In the genomic region with DNA sequence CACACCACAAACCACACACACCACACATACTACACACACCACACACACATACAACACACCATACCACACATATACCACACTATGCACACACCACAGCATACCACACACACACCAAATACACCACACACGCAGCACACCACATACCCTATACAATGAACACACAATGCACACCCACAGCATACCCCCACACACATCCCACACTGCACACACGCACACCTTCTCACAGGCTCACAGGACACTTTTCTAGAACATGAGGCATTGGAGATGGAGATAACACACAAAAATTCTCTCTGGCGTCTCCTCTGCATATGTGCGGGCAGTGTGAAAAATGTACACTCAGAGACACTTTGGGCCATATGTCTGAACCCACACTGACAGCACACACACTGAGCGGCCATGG, we compare ENCODE assay signal across 17 cellular contexts.
DNase-seq lines count a peak whose midpoint lies in the region; ATAC-seq and TF ChIP-seq lines count a peak whose summit lies in the region.
"Had no signal": no experiment of that assay in that cellular context is flagged by ENCODE, and none has a peak within 500 bp of the region (broad histone marks: within the 10 kb centered on the region; RNA-seq: fewer than 3 reads in every experiment).

No MANE protein-coding gene starts in this region.

- no peak overlapping the region for H3K4ac ChIP-seq in IMR-90 (ENCODE audit: low read depth, low read length)

- H2AFZ ChIP-seq in IMR-90 (replicated peaks; ENCODE audit: low read length, poor library complexity): peak overlapping the region; percentile 5

- no peak overlapping the region for H3K9ac ChIP-seq in IMR-90 (ENCODE audit: low read depth, low read length)

- peak overlapping the region; percentile 95 for H2BK5ac ChIP-seq in IMR-90 (ENCODE audit: low read depth, low read length, poor library complexity, severe bottlenecking)

- no TSS peak for BruUV-seq in IMR-90 (replicated peaks; lab: Mats Ljungman, UMichigan)

- no peak for TF ChIP-seq CTCF in IMR-90 (conservative IDR thresholded peaks at IDR 0.05; ENCODE audit: low read depth, low read length)
- no peak for TF ChIP-seq CTCF in spleen (IDR thresholded peaks at IDR 0.05 in 8 of 11, conservative IDR thresholded peaks at IDR 0.05 in 3 of 11)
- no peak for TF ChIP-seq CTCF in breast epithelium (IDR thresholded peaks at IDR 0.05)

- peak; percentile 8 to 12 for ATAC-seq in activated T-cell treated with anti-CD3 and anti-CD28 coated beads, Interleukin-2, amount 50 U/mL, for 72 hours (replicated peaks in 1 of 2)
- ATAC-seq in IMR-90 (ENCODE audit: low read depth) (no peak), HG02981 (IDR thresholded peaks at IDR 0.05; ENCODE audit: unreplicated experiment) (no peak)
- ATAC-seq: A549 had no signal

- TF ChIP-seq POLR2A in IMR-90 (IDR thresholded peaks at IDR 0.05; ENCODE audit: low read depth, low read length) (no peak), spleen (IDR thresholded peaks at IDR 0.05) (no peak), breast epithelium (IDR thresholded peaks at IDR 0.05) (no peak)

- H3K79me1 ChIP-seq in IMR-90 (ENCODE audit: low read depth in 1 of 2, low read length in 2 of 2): no peaks in the 10 kb centered on the region

- H3K27ac ChIP-seq in IMR-90 (ENCODE audit: insufficient read depth, low read length) (no peak overlapping the region), spleen (no peak overlapping the region), breast epithelium (no peak overlapping the region)
- H3K27ac ChIP-seq: A549 had no signal

- POLR2A ChIA-PET in IMR-90 (lab: Charles Lee; ENCODE audit: unreplicated experiment): no interaction called here

- H2BK120ac ChIP-seq in IMR-90 (ENCODE audit: low read depth, low read length): no peak overlapping the region

- no peaks in the 10 kb centered on the region for H3K36me3 ChIP-seq in IMR-90 (ENCODE audit: control insufficient read depth, insufficient read depth, low read length)
- H3K36me3 ChIP-seq in spleen: no peaks in the 10 kb centered on the region
- H3K36me3 ChIP-seq in breast epithelium: no peaks in the 10 kb centered on the region

- no peaks in the 10 kb centered on the region for H3K4me1 Mint-ChIP-seq in activated T-cell treated with anti-CD3 and anti-CD28 coated beads, Interleukin-2, amount 50 U/mL, for 72 hours (ENCODE audit: low read depth)
- H3K4me1 Mint-ChIP-seq: CD14-positive monocyte had no signal

- no peak overlapping the region for H3K14ac ChIP-seq in IMR-90 (replicated peaks; ENCODE audit: low read depth, low read length)

- no peak overlapping the region for H2AK5ac ChIP-seq in IMR-90 (ENCODE audit: low read depth, low read length)

- H3K27me3 ChIP-seq in IMR-90 (ENCODE audit: control insufficient read depth, insufficient read depth, low read length): no peaks in the 10 kb centered on the region
- H3K27me3 ChIP-seq in spleen (replicated peaks in 1 of 7): no peaks in the 10 kb centered on the region
- no peaks in the 10 kb centered on the region for H3K27me3 ChIP-seq in breast epithelium

- no peak overlapping the region for H4K5ac ChIP-seq in IMR-90 (ENCODE audit: low read depth, low read length)

- intact Hi-C loops in IMR-90 (cut with micrococcal nuclease) (no loop called here), spleen (cut with DNase I; ENCODE audit: low total_unique reads) (no loop called here), breast epithelium (cut with DNase I; ENCODE audit: low total_unique reads) (no loop called here)

- no peaks in the 10 kb centered on the region for H3K36me3 Mint-ChIP-seq in activated T-cell treated with anti-CD3 and anti-CD28 coated beads, Interleukin-2, amount 50 U/mL, for 72 hours (ENCODE audit: insufficient read depth in 2 of 2)
- H3K36me3 Mint-ChIP-seq: CD14-positive monocyte had no signal

- H4K20me1 ChIP-seq in IMR-90 (ENCODE audit: insufficient read depth, low read length): no peaks in the 10 kb centered on the region

- H3K4me3 Mint-ChIP-seq in activated T-cell treated with anti-CD3 and anti-CD28 coated beads, Interleukin-2, amount 50 U/mL, for 72 hours: no peak overlapping the region
- H3K4me3 Mint-ChIP-seq: CD14-positive monocyte had no signal

- H2AK9ac ChIP-seq in IMR-90 (replicated peaks; ENCODE audit: low read depth, low read length, poor library complexity): no peak overlapping the region

- no peak overlapping the region for H4K8ac ChIP-seq in IMR-90 (ENCODE audit: low read depth in 2 of 2, low read length in 2 of 2)

- H3K9me3 ChIP-seq in IMR-90 (ENCODE audit: control insufficient read depth, insufficient read depth, low read length): no peaks in the 10 kb centered on the region
- H3K9me3 ChIP-seq in spleen: no peaks in the 10 kb centered on the region
- H3K9me3 ChIP-seq in breast epithelium: no peaks in the 10 kb centered on the region
- H3K9me3 ChIP-seq: A549 had no signal

- no peak overlapping the region for H3K27ac Mint-ChIP-seq in activated T-cell treated with anti-CD3 and anti-CD28 coated beads, Interleukin-2, amount 50 U/mL, for 72 hours
- H3K27ac Mint-ChIP-seq: CD14-positive monocyte had no signal

- H3K56ac ChIP-seq in IMR-90 (ENCODE audit: extremely low read depth, insufficient read depth, low read length): no peak overlapping the region

- H3K9me1 ChIP-seq in IMR-90 (ENCODE audit: insufficient read depth, low read length): 0 out of 2 replicates have a peak, but pooled peaks cover 10% of the 10 kb centered on the region

- no peak overlapping the region for H2BK20ac ChIP-seq in IMR-90 (ENCODE audit: low read depth, low read length)

- dilution Hi-C loops in IMR-90 (cut with HindIII; ENCODE audit: low sequenced_read_pairs, unreplicated experiment): no loop called here

- H3K23ac ChIP-seq in IMR-90 (ENCODE audit: low read depth, low read length): no peak overlapping the region

- H3K18ac ChIP-seq in IMR-90 (ENCODE audit: low read depth, low read length): no peak overlapping the region

- WGBS in IMR-90 (ENCODE audit: extremely low coverage in 2 of 2, insufficient read length in 1 of 2), 2 experiments: no CpG with 5 or more reads among the region's 5 CpGs
- WGBS in spleen, 5 donors: 84 to 96% (median 94%) methylated on average over 5 of the region's 5 CpGs

- no peaks in the 10 kb centered on the region for H3K9me3 Mint-ChIP-seq in activated T-cell treated with anti-CD3 and anti-CD28 coated beads, Interleukin-2, amount 50 U/mL, for 72 hours
- H3K9me3 Mint-ChIP-seq: CD14-positive monocyte had no signal

- no peak overlapping the region for H4K91ac ChIP-seq in IMR-90 (ENCODE audit: insufficient read depth, low read depth, low read length)

- no peak for TF ChIP-seq RAD21 in IMR-90 (IDR thresholded peaks at IDR 0.05; ENCODE audit: low read length)

- no peak overlapping the region for H3K4me3 ChIP-seq in IMR-90 (ENCODE audit: insufficient read depth, low read depth, low read length)
- H3K4me3 ChIP-seq in spleen: no peak overlapping the region
- no peak overlapping the region for H3K4me3 ChIP-seq in breast epithelium
- H3K4me3 ChIP-seq: A549 had no signal

- in situ Hi-C loops in IMR-90 (cut with MboI; ENCODE audit: low sequenced_read_pairs): no loop called here

- H3K4me2 ChIP-seq in IMR-90 (ENCODE audit: low read depth, low read length): no peak overlapping the region
- H3K4me2 ChIP-seq: A549 had no signal

- no peak for DNase-seq in activated T-cell treated with anti-CD3 and anti-CD28 coated beads, Interleukin-2, amount 50 U/mL, for 72 hours
- DNase-seq in activated T-cell treated with anti-CD3 and anti-CD28 coated beads for 4 hours: no peak
- DNase-seq in IMR-90: no peak
- DNase-seq in islet precursor cell: peak; percentile 35
- peak; percentile 1 for DNase-seq in spleen
- no peak for DNase-seq in breast epithelium (ENCODE audit: low spot score in 2 of 2)
- no peak for DNase-seq in activated CD4-positive, alpha-beta T cell treated with anti-CD3 and anti-CD28 coated beads, Interleukin-2, amount 50 U/mL, for 4 hours
- DNase-seq: GF-D8, NCI-H1092, NCI-H146, NCI-H2081, NCI-H510A treated with DMSO at 0.1 percent for 48 hours, NCI-H82, SHP77 had no signal

- CTCF ChIA-PET in IMR-90 (lab: Yijun Ruan, JAX): no interaction called here

- H3K27me3 Mint-ChIP-seq in activated T-cell treated with anti-CD3 and anti-CD28 coated beads, Interleukin-2, amount 50 U/mL, for 72 hours (ENCODE audit: low read depth): no peaks in the 10 kb centered on the region

- H2BK15ac ChIP-seq in IMR-90 (ENCODE audit: low read depth, low read length): no peak overlapping the region

- no peaks in the 10 kb centered on the region for H3K4me1 ChIP-seq in IMR-90 (ENCODE audit: control insufficient read depth, insufficient read depth, low read length)
- H3K4me1 ChIP-seq in spleen: no peaks in the 10 kb centered on the region
- no peaks in the 10 kb centered on the region for H3K4me1 ChIP-seq in breast epithelium
- H3K4me1 ChIP-seq: A549 had no signal

TF ChIP-seq in IMR-90, 13 proteins besides CTCF, POLR2A, EP300 and RAD21 (continues in another document):
- TF ChIP-seq MXI1 (IDR thresholded peaks at IDR 0.05; ENCODE audit: borderline replicate concordance, low read depth, low read length) (no peak), CEBPB (IDR thresholded peaks at IDR 0.05; ENCODE audit: low read depth, low read length) (no peak), RFX5 (IDR thresholded peaks at IDR 0.05; ENCODE audit: low read depth, low read length) (no peak), MAFK (IDR thresholded peaks at IDR 0.05; ENCODE audit: low read depth, low read length) (no peak), RCOR1 (IDR thresholded peaks at IDR 0.05; ENCODE audit: insufficient replicate concordance, low read length) (no peak), FOS (IDR thresholded peaks at IDR 0.05; ENCODE audit: low read depth, low read length) (no peak), SMC3 (IDR thresholded peaks at IDR 0.05; ENCODE audit: low read depth, low read length) (no peak), BHLHE40 (IDR thresholded peaks at IDR 0.05; ENCODE audit: low read depth, low read length) (no peak), CHD1 (IDR thresholded peaks at IDR 0.05; ENCODE audit: low read depth, low read length) (no peak), NFE2L2 (IDR thresholded peaks at IDR 0.05; ENCODE audit: low read depth, low read length) (no peak)
- TF ChIP-seq, protein P1, sequence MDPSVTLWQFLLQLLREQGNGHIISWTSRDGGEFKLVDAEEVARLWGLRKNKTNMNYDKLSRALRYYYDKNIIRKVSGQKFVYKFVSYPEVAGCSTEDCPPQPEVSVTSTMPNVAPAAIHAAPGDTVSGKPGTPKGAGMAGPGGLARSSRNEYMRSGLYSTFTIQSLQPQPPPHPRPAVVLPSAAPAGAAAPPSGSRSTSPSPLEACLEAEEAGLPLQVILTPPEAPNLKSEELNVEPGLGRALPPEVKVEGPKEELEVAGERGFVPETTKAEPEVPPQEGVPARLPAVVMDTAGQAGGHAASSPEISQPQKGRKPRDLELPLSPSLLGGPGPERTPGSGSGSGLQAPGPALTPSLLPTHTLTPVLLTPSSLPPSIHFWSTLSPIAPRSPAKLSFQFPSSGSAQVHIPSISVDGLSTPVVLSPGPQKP (IDR thresholded peaks at IDR 0.05; ENCODE audit: borderline replicate concordance, low read depth, low read length): no peak

Comparison
In these comparisons a context has a peak if more than half of its experiments do, and no peak if none do; other contexts are left out.
1. ATAC-seq: peak in activated T-cell treated with anti-CD3 and anti-CD28 coated beads, Interleukin-2, amount 50 U/mL, for 72 hours (2 of 2); none in IMR-90 (single experiment) and HG02981 (single experiment).
2. DNase-seq: peak in islet precursor cell (single experiment) and spleen (single experiment); none in activated T-cell treated with anti-CD3 and anti-CD28 coated beads, Interleukin-2, amount 50 U/mL, for 72 hours (0 of 2), activated T-cell treated with anti-CD3 and anti-CD28 coated beads for 4 hours (single experiment), IMR-90 (single experiment), breast epithelium (0 of 2) and activated CD4-positive, alpha-beta T cell treated with anti-CD3 and anti-CD28 coated beads, Interleukin-2, amount 50 U/mL, for 4 hours (0 of 2).